In the genomic region with DNA sequence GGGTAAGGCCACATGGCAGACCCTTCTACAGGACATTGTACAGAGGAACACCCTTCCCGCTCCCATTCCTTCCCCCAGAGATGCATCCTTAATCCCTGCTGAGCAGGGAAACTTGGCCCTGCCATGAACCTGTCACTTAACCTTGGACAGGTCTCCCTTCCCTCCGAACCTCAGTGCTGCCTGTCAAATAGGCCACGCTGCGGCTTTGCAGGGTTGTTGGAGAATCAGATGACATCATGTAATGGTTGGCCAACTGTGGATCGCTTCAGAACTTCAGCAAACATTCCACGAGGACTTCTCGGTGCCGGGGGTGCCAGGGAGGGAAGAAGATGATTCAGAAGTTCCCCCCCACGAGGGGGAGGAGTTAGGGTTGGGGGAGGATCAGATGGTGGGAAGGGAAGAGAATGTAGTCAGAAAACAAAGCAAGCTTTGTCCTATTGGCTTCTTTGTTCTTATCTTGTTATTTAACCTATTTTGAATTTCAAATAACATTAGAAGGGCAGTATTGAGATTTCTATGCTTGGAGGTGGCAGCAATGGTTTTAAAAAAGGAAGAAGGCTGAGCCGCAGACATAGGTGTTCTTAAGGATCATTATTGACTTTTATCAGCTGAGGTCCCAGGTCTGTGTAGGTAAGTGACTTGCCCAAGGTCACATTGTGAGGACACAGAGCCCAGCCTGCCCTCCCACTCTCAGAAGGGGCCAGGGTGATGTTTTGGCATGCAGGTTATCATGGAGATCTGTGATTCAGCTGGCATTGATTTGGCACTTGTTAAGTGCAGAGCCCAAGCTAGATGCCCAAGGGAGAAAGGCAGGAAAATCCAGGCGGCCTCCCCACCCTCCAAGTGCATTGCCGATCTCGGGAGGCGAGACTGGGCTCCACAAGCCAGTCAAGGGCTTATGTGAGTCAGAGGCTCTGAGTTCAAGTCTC, we compare ENCODE assay signal across 1 cellular context.
TF ChIP-seq lines count a peak whose summit lies in the region.

No MANE protein-coding gene starts in this region.

TF ChIP-seq in K562, 482 proteins besides CTCF, POLR2A, EP300 and RAD21 (continued from another document and continues in another):
- TF ChIP-seq, protein P1, sequence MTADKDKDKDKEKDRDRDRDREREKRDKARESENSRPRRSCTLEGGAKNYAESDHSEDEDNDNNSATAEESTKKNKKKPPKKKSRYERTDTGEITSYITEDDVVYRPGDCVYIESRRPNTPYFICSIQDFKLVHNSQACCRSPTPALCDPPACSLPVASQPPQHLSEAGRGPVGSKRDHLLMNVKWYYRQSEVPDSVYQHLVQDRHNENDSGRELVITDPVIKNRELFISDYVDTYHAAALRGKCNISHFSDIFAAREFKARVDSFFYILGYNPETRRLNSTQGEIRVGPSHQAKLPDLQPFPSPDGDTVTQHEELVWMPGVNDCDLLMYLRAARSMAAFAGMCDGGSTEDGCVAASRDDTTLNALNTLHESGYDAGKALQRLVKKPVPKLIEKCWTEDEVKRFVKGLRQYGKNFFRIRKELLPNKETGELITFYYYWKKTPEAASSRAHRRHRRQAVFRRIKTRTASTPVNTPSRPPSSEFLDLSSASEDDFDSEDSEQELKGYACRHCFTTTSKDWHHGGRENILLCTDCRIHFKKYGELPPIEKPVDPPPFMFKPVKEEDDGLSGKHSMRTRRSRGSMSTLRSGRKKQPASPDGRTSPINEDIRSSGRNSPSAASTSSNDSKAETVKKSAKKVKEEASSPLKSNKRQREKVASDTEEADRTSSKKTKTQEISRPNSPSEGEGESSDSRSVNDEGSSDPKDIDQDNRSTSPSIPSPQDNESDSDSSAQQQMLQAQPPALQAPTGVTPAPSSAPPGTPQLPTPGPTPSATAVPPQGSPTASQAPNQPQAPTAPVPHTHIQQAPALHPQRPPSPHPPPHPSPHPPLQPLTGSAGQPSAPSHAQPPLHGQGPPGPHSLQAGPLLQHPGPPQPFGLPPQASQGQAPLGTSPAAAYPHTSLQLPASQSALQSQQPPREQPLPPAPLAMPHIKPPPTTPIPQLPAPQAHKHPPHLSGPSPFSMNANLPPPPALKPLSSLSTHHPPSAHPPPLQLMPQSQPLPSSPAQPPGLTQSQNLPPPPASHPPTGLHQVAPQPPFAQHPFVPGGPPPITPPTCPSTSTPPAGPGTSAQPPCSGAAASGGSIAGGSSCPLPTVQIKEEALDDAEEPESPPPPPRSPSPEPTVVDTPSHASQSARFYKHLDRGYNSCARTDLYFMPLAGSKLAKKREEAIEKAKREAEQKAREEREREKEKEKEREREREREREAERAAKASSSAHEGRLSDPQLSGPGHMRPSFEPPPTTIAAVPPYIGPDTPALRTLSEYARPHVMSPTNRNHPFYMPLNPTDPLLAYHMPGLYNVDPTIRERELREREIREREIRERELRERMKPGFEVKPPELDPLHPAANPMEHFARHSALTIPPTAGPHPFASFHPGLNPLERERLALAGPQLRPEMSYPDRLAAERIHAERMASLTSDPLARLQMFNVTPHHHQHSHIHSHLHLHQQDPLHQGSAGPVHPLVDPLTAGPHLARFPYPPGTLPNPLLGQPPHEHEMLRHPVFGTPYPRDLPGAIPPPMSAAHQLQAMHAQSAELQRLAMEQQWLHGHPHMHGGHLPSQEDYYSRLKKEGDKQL (CRISPR knock-in tag; IDR thresholded peaks at IDR 0.05; ENCODE audit: borderline replicate concordance): no peak
- TF ChIP-seq PYGO2 (tag; IDR thresholded peaks at IDR 0.05) (no peak), IFI16 (CRISPR knock-in tag; IDR thresholded peaks at IDR 0.05) (no peak), ZNF354B (CRISPR knock-in tag; IDR thresholded peaks at IDR 0.05) (no peak), MYBL2 (IDR thresholded peaks at IDR 0.05; ENCODE audit: low read depth) (no peak), MYBL2 (CRISPR knock-in tag; IDR thresholded peaks at IDR 0.05; ENCODE audit: borderline replicate concordance) (no peak), SRSF9 (IDR thresholded peaks at IDR 0.05; ENCODE audit: borderline replicate concordance, low read depth, low read length) (no peak), ZNF146 (CRISPR knock-in tag; IDR thresholded peaks at IDR 0.05; ENCODE audit: unreplicated experiment) (no peak), C11orf30 (IDR thresholded peaks at IDR 0.05; ENCODE audit: low read depth) (no peak), TCF15 (CRISPR knock-in tag; IDR thresholded peaks at IDR 0.05) (no peak), WHSC1 (IDR thresholded peaks at IDR 0.05; ENCODE audit: low read length) (no peak), ZNF41 (CRISPR knock-in tag; conservative IDR thresholded peaks at IDR 0.05) (no peak), TAF15 (IDR thresholded peaks at IDR 0.05; ENCODE audit: low read depth, low read length) (no peak), NKRF (IDR thresholded peaks at IDR 0.05; ENCODE audit: borderline replicate concordance) (peak; percentile 42; the same call in 1 of the 2 replicates), ZNF583 (CRISPR knock-in tag; IDR thresholded peaks at IDR 0.05) (no peak), ZNF589 (CRISPR knock-in tag; IDR thresholded peaks at IDR 0.05; ENCODE audit: low read depth) (no peak), HDAC1 (IDR thresholded peaks at IDR 0.05) (peak in 1 of 2 experiments; percentile 37; a peak in 2 of 4 replicates), XRCC4 (IDR thresholded peaks at IDR 0.05; ENCODE audit: extremely low read depth, insufficient read depth, insufficient read length) (no peak), SAFB2 (IDR thresholded peaks at IDR 0.05; ENCODE audit: borderline replicate concordance, low read depth, low read length, severe bottlenecking) (no peak), ZFP30 (CRISPR knock-in tag; IDR thresholded peaks at IDR 0.05; ENCODE audit: borderline replicate concordance) (no peak), ZBTB9 (CRISPR knock-in tag; IDR thresholded peaks at IDR 0.05) (no peak), HNRNPK (IDR thresholded peaks at IDR 0.05; ENCODE audit: low read depth, low read length, poor library complexity, severe bottlenecking) (no peak), CBFA2T2 (conservative IDR thresholded peaks at IDR 0.05) (no peak), ZSCAN32 (CRISPR knock-in tag; IDR thresholded peaks at IDR 0.05) (no peak), ATF3 (IDR thresholded peaks at IDR 0.05) (peak; percentile 74), ATF3 (CRISPR knock-in tag; conservative IDR thresholded peaks at IDR 0.05) (no peak), ZBTB7A (IDR thresholded peaks at IDR 0.05; ENCODE audit: borderline replicate concordance, control insufficient read depth, low read depth, low read length) (peak; percentile 17; the same call in 1 of the 2 replicates), YBX1 (IDR thresholded peaks at IDR 0.05) (no peak), ZMIZ1 (IDR thresholded peaks at IDR 0.05; ENCODE audit: low read depth in 2 of 2, low read length in 2 of 2) (no peak), RCOR1 (IDR thresholded peaks at IDR 0.05; ENCODE audit: borderline replicate concordance in 1 of 2, low read depth in 2 of 2, low read length in 2 of 2) (no peak), IRF9 (tag; IDR thresholded peaks at IDR 0.05) (no peak), FOXJ3 (CRISPR knock-in tag; IDR thresholded peaks at IDR 0.05) (no peak)
- TF ChIP-seq, protein P2, sequence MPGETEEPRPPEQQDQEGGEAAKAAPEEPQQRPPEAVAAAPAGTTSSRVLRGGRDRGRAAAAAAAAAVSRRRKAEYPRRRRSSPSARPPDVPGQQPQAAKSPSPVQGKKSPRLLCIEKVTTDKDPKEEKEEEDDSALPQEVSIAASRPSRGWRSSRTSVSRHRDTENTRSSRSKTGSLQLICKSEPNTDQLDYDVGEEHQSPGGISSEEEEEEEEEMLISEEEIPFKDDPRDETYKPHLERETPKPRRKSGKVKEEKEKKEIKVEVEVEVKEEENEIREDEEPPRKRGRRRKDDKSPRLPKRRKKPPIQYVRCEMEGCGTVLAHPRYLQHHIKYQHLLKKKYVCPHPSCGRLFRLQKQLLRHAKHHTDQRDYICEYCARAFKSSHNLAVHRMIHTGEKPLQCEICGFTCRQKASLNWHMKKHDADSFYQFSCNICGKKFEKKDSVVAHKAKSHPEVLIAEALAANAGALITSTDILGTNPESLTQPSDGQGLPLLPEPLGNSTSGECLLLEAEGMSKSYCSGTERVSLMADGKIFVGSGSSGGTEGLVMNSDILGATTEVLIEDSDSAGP (CRISPR knock-in tag; IDR thresholded peaks at IDR 0.05): no peak
- TF ChIP-seq, protein P3, sequence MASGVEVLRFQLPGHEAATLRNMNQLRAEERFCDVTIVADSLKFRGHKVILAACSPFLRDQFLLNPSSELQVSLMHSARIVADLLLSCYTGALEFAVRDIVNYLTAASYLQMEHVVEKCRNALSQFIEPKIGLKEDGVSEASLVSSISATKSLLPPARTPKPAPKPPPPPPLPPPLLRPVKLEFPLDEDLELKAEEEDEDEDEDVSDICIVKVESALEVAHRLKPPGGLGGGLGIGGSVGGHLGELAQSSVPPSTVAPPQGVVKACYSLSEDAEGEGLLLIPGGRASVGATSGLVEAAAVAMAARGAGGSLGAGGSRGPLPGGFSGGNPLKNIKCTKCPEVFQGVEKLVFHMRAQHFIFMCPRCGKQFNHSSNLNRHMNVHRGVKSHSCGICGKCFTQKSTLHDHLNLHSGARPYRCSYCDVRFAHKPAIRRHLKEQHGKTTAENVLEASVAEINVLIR (CRISPR knock-in tag; IDR thresholded peaks at IDR 0.05): no peak
- TF ChIP-seq, protein P4, sequence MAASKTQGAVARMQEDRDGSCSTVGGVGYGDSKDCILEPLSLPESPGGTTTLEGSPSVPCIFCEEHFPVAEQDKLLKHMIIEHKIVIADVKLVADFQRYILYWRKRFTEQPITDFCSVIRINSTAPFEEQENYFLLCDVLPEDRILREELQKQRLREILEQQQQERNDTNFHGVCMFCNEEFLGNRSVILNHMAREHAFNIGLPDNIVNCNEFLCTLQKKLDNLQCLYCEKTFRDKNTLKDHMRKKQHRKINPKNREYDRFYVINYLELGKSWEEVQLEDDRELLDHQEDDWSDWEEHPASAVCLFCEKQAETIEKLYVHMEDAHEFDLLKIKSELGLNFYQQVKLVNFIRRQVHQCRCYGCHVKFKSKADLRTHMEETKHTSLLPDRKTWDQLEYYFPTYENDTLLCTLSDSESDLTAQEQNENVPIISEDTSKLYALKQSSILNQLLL (CRISPR knock-in tag; IDR thresholded peaks at IDR 0.05; ENCODE audit: borderline replicate concordance): no peak
